In genomic region chr1:36351222-36351977, GRCh38 we compare ENCODE assay signal across 8 cellular contexts. TPM values are rescaled to one million over a fixed set of nuclear protein-coding genes. Genes with fewer than 3 reads are reported as not detected.
DNase-seq lines count a peak whose midpoint lies in the region; ATAC-seq and TF ChIP-seq lines count a peak whose summit lies in the region.

No MANE protein-coding gene starts in this region.

- H3K9ac ChIP-seq in HUES64 (ENCODE audit: low read depth, low read length) = peak overlapping the region; percentile 42; the same call in 1 of the 2 replicates

- H3K9me3 ChIP-seq in HUES64 (ENCODE audit: insufficient read depth, low read depth, low read length) (no peaks in the 10 kb centered on the region), mucosa of descending colon (no peaks in the 10 kb centered on the region)

- H3K4me1 ChIP-seq in HUES64 (ENCODE audit: insufficient read depth, low read length) = peaks cover 10% of the 10 kb centered on the region; the same call in 1 of the 2 replicates
- H3K4me1 ChIP-seq in mucosa of descending colon (ENCODE audit: low read depth) = no peaks in the 10 kb centered on the region

- ATAC-seq in mucosa of descending colon (peak; percentile 7), left colon (no peak), GM19035 (IDR thresholded peaks at IDR 0.05; ENCODE audit: unreplicated experiment) (no peak), HG03108 (IDR thresholded peaks at IDR 0.05; ENCODE audit: unreplicated experiment) (no peak)

- H3K27ac ChIP-seq in HUES64 (ENCODE audit: low read depth, low read length) (peak overlapping the region; percentile 11), cingulate gyrus (ENCODE audit: low read depth, low read length) (peak overlapping the region; percentile 29)

- no peaks in the 10 kb centered on the region for H3K27me3 ChIP-seq in HUES64 (ENCODE audit: insufficient read depth, low read length)

- H3K36me3 ChIP-seq in HUES64 (ENCODE audit: insufficient read depth, low read length) = peaks cover 67% of the 10 kb centered on the region
- no peaks in the 10 kb centered on the region for H3K36me3 ChIP-seq in mucosa of descending colon (ENCODE audit: low read depth)

- intact Hi-C loops in mucosa of descending colon (cut with DNase I, micrococcal nuclease) = no loop called here
- intact Hi-C loops in left colon (cut with DNase I, micrococcal nuclease) = no loop called here

- 87% methylated on average over 14 of the region's 14 CpGs for WGBS in HUES64

- no peak overlapping the region for H3K4me3 ChIP-seq in HUES64 (ENCODE audit: low read length)
- H3K4me3 ChIP-seq in mucosa of descending colon = no peak overlapping the region

- no peak for TF ChIP-seq CTCF in mucosa of descending colon (IDR thresholded peaks at IDR 0.05)

- peak; percentile 86 for DNase-seq in AG08395 (ENCODE audit: low spot score)
- no peak for DNase-seq in mucosa of descending colon
- no peak for DNase-seq in occipital lobe (lab: John Stamatoyannopoulos, UW)
- no peak for DNase-seq in left colon

RNA-seq across cellular contexts. Expression of gene EVA1B, which starts 28.0 kb away (rescaled TPM):
- polyA plus RNA-seq in HUES64 (2013, experiment 1 of 2) = 17.2 TPM
- 31.1 TPM for polyA plus RNA-seq in HUES64 (2013, experiment 2 of 2)
- total RNA-seq in mucosa of descending colon = 10 to 100 TPM in 1 of 3 donors, 1 to 10 TPM in 2; 1.5 to 17.6 (median 8.2) TPM
- 4.5 TPM for total RNA-seq in occipital lobe
- 1 to 10 TPM; 2.9 to 8.9 TPM for total RNA-seq in left colon

RNA-seq across cellular contexts. Expression of gene STK40, which starts 34.3 kb away (rescaled TPM):
- polyA plus RNA-seq in HUES64 (2013, experiment 1 of 2) = 18.8 TPM
- polyA plus RNA-seq in HUES64 (2013, experiment 2 of 2) = 23.2 TPM
- total RNA-seq in mucosa of descending colon = 10 to 100 TPM; 51.5 to 85.0 (median 59.4) TPM
- total RNA-seq in occipital lobe = 13.1 TPM
- 10 to 100 TPM; 55.6 to 67.0 TPM for total RNA-seq in left colon

RNA-seq across cellular contexts. Expression of gene SH3D21, which starts 45.2 kb away (rescaled TPM):
- polyA plus RNA-seq in HUES64 (2013, experiment 1 of 2) = 5.9 TPM
- 7.3 TPM for polyA plus RNA-seq in HUES64 (2013, experiment 2 of 2)
- total RNA-seq in mucosa of descending colon (10 to 100 TPM; 12.3 to 18.0 (median 14.2) TPM), occipital lobe (3.0 TPM), left colon (10 to 100 TPM; 14.6 to 30.6 TPM)

RNA-seq across cellular contexts. Expression of gene LSM10, which starts 46.3 kb away (rescaled TPM):
- polyA plus RNA-seq in HUES64 (2013, experiment 1 of 2) = 38.7 TPM
- 44.3 TPM for polyA plus RNA-seq in HUES64 (2013, experiment 2 of 2)
- total RNA-seq in mucosa of descending colon (10 to 100 TPM; 19.5 to 52.9 (median 22.5) TPM), occipital lobe (3.1 TPM), left colon (10 to 100 TPM; 24.1 to 24.2 TPM)
